ENCODE assay signal across 8 cellular contexts in genomic region chr1:30756545-30757195, GRCh38. TPM values are rescaled to one million over a fixed set of nuclear protein-coding genes. Genes with fewer than 3 reads are reported as not detected.
DNase-seq lines count a peak whose midpoint lies in the region; ATAC-seq and TF ChIP-seq lines count a peak whose summit lies in the region.

No MANE protein-coding gene starts in this region.

- no peaks in the 10 kb centered on the region for H3K9me3 ChIP-seq in stomach

- H3K36me3 Mint-ChIP-seq in IgD-negative memory B cell = peaks cover 5% of the 10 kb centered on the region

- H3K9me3 Mint-ChIP-seq in IgD-negative memory B cell = no peaks in the 10 kb centered on the region

- WGBS in stomach, 5 donors = 53 to 69% (median 63%) methylated on average over 7 to 11 of the region's 11 CpGs

- peak; percentile 55 to 66 for ATAC-seq in activated CD4-positive, CD25-positive, alpha-beta regulatory T cell treated with anti-CD3 and anti-CD28 coated beads, Interleukin-2, amount 50 U/mL, for 24 hours
- ATAC-seq in GM18867 (IDR thresholded peaks at IDR 0.05; ENCODE audit: unreplicated experiment) = no peak

- peak overlapping the region; percentile 30 to 90 (median 81) for H3K27ac ChIP-seq in stomach

- DNase-seq in AG08395 (ENCODE audit: low spot score) (peak; percentile 93), dedifferentiated amniotic fluid mesenchymal stem cell (ENCODE audit: extremely low spot score) (peak; percentile 26), midbrain (lab: John Stamatoyannopoulos, UW) (peak; percentile 50), stomach (peak; percentile 58), retina (no peak)

- H3K27me3 Mint-ChIP-seq in IgD-negative memory B cell = no peaks in the 10 kb centered on the region

- peak overlapping the region; percentile 23 to 46 (median 45) for H3K4me3 ChIP-seq in stomach

- peak overlapping the region; percentile 84 to 100 (median 97) for H3K4me3 Mint-ChIP-seq in IgD-negative memory B cell

- peak overlapping the region; percentile 92 to 99 (median 98) for H3K27ac Mint-ChIP-seq in IgD-negative memory B cell

- peaks cover 44 to 64% (median 63%) of the 10 kb centered on the region in 3 donors for H3K4me1 Mint-ChIP-seq in IgD-negative memory B cell

- TF ChIP-seq EP300 in stomach (IDR thresholded peaks at IDR 0.05) = no peak

- H3K36me3 ChIP-seq in stomach = no peaks in the 10 kb centered on the region

- H3K4me1 ChIP-seq in stomach = peaks cover 4 to 31% (median 18%) of the 10 kb centered on the region in 4 donors

- peaks cover 0 to 15% (median 0%) of the 10 kb centered on the region in 3 donors for H3K27me3 ChIP-seq in stomach

- no peak for TF ChIP-seq CTCF in stomach (IDR thresholded peaks at IDR 0.05)

- no peak for TF ChIP-seq POLR2A in stomach (IDR thresholded peaks at IDR 0.05)

- intact Hi-C loops in stomach (cut with DNase I; ENCODE audit: low total_unique reads) = no loop called here

RNA-seq across cellular contexts. Expression of gene LAPTM5, which starts 0.9 kb away (rescaled TPM):
- 1,002 TPM for polyA plus RNA-seq in IgD-negative memory B cell
- total RNA-seq in stomach = 10 to 100 TPM in 4 of 5 donors, 1 to 10 TPM in 1; 4.6 to 48.4 (median 29.6) TPM
- 10 to 100 TPM; 33.1 to 39.9 (median 37.6) TPM for polyA plus RNA-seq in stomach

RNA-seq across cellular contexts. Expression of gene MATN1, which starts 33.3 kb away (rescaled TPM):
- polyA plus RNA-seq in IgD-negative memory B cell (not detected), stomach (not detected)
- 1 to 10 TPM in 1 of 5 donors, not detected in 4; 1.7 TPM for total RNA-seq in stomach

Comparison
In these comparisons a context has a peak if more than half of its experiments do, and no peak if none do; other contexts are left out.
1. RNA of gene LAPTM5, which starts 0.9 kb away (polyA plus RNA-seq): 1,002 TPM in IgD-negative memory B cell (single experiment); 33.1 to 39.9 TPM in stomach; every median in the first group is over 10 times any median in the second.